ENCODE assay signal across 8 cellular contexts in the genomic region with DNA sequence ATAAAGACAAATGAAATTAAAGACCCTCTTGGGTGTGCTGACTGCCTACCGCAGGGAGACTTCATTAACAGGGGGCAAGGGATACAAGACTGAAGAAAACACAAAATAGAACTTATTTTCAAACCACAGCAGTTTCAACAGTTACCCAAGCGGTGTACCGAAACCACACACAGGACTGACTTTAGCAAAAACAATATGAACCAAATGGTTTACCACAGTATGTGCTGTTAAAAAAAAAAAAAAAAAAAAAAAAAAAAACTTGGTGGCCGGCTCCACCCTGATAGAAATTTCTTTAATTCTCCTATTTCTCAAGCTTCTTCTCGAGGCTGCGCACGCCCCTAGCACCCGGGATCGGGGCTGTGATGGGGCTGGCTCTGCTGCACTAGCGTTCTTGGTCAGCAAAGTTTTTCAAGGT. TPM values are rescaled to one million over a fixed set of nuclear protein-coding genes. Genes with fewer than 3 reads are reported as not detected.
DNase-seq lines count a peak whose midpoint lies in the region; ATAC-seq lines count a peak whose summit lies in the region.

No MANE protein-coding gene starts in this region.

- peak; percentile 32 for DNase-seq in GM19238 (ENCODE audit: insufficient read length, low spot score)
- no peak for DNase-seq in activated T-cell treated with anti-CD3 and anti-CD28 coated beads, Interleukin-2, amount 50 U/mL, for 4 hours
- peak; percentile 36 for DNase-seq in stimulated activated CD8-positive, alpha-beta memory T cell treated with anti-CD3 and anti-CD28 coated beads, Interleukin-12 subunit alpha, Interleukin-12 subunit beta, amount 100 ng/mL, for 1 hour (ENCODE audit: low read depth)
- no peak for DNase-seq in SJCRH30
- DNase-seq in kidney tubule cell (ENCODE audit: low spot score), result no peak
- no peak for DNase-seq in HK-2 (ENCODE audit: unreplicated experiment)

- no peak overlapping the region for H3K4me3 ChIP-seq in SJCRH30

- no peaks in the 10 kb centered on the region for H3K9me3 ChIP-seq in SJCRH30 (replicated peaks)

- H3K4me1 Mint-ChIP-seq in activated T-cell treated with anti-CD3 and anti-CD28 coated beads, Interleukin-2, amount 50 U/mL, for 4 hours (ENCODE audit: low read depth), result peaks cover 46% of the 10 kb centered on the region

- H3K4me1 ChIP-seq in SJCRH30, result no peaks in the 10 kb centered on the region

- ATAC-seq in HG03354 (IDR thresholded peaks at IDR 0.05; ENCODE audit: poor library complexity, severe bottlenecking, unreplicated experiment) (peak; percentile 45), HG03135 (IDR thresholded peaks at IDR 0.05; ENCODE audit: unreplicated experiment) (no peak)
- peak; percentile 35 to 41 for ATAC-seq in activated T-cell treated with anti-CD3 and anti-CD28 coated beads, Interleukin-2, amount 50 U/mL, for 4 hours

- peak overlapping the region; percentile 73 for H3K4me3 Mint-ChIP-seq in activated T-cell treated with anti-CD3 and anti-CD28 coated beads, Interleukin-2, amount 50 U/mL, for 4 hours

- no peak overlapping the region for H3K27ac ChIP-seq in SJCRH30

- H3K27me3 Mint-ChIP-seq in activated T-cell treated with anti-CD3 and anti-CD28 coated beads, Interleukin-2, amount 50 U/mL, for 4 hours (ENCODE audit: low read depth), result peaks cover 4% of the 10 kb centered on the region

- H3K27me3 ChIP-seq in SJCRH30, result no peaks in the 10 kb centered on the region

- peaks cover 5% of the 10 kb centered on the region for H3K36me3 Mint-ChIP-seq in activated T-cell treated with anti-CD3 and anti-CD28 coated beads, Interleukin-2, amount 50 U/mL, for 4 hours (ENCODE audit: insufficient read depth)

- no peaks in the 10 kb centered on the region for H3K9me3 Mint-ChIP-seq in activated T-cell treated with anti-CD3 and anti-CD28 coated beads, Interleukin-2, amount 50 U/mL, for 4 hours

- H3K36me3 ChIP-seq in SJCRH30, result no peaks in the 10 kb centered on the region

RNA-seq across cellular contexts. Expression of a gene that starts 42.6 kb away (rescaled TPM):
- total RNA-seq in activated T-cell treated with anti-CD3 and anti-CD28 coated beads, Interleukin-2, amount 50 U/mL, for 4 hours, result 1 to 10 TPM; 1.4 to 2.5 (median 2.4) TPM
- total RNA-seq in SJCRH30 (2014; rRNA removed; shearing (Covaris generic)), result 2.3 and 4.1 TPM in 2 replicates

Comparison
In these comparisons a context has a peak if more than half of its experiments do, and no peak if none do; other contexts are left out.
1. DNase-seq: peak in GM19238 (single experiment) and stimulated activated CD8-positive, alpha-beta memory T cell treated with anti-CD3 and anti-CD28 coated beads, Interleukin-12 subunit alpha, Interleukin-12 subunit beta, amount 100 ng/mL, for 1 hour (single experiment); none in activated T-cell treated with anti-CD3 and anti-CD28 coated beads, Interleukin-2, amount 50 U/mL, for 4 hours (single experiment), SJCRH30 (0 of 2), kidney tubule cell (single experiment) and HK-2 (single experiment).